In genomic region chr17:78365561-78366108, GRCh38 we compare ENCODE assay signal across 1 cellular context.
A peak's percentile ranks its signal among the peaks of the same experiment; 100 is the strongest.
TF ChIP-seq lines count a peak whose summit lies in the region.

No MANE protein-coding gene starts in this region.

TF ChIP-seq in Ishikawa, 13 proteins besides CTCF, POLR2A, EP300 and RAD21 (continued from another document):
- peak; percentile 47; the same call in 1 of the 2 replicates for TF ChIP-seq ZBTB7A (IDR thresholded peaks at IDR 0.05; ENCODE audit: low read depth)
TF ChIP-seq in Ishikawa: peak in this region for 5.
